8 cellular contexts compared by ENCODE assay signal in the genomic region with DNA sequence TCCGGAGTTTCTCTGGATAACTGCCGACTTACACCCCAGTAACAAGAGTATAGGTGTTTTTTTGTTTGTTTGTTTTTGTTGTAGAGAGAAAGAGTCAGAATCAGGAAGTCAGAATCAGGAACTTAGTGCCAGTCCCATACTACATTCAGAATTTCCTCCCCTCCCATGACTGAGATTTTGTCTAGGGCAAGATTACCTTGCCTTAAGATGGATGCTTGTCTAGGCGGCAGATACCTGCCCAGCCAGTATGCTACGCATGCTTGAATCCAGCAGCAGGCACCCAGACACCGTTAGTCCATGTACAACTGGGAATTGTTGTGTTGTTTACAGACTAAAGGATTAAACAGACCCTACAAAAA. TPM values are rescaled to one million over a fixed set of nuclear protein-coding genes. Genes with fewer than 3 reads are reported as not detected.
A peak's percentile ranks its signal among the peaks of the same experiment; 100 is the strongest.
DNase-seq lines count a peak whose midpoint lies in the region; ATAC-seq and TF ChIP-seq lines count a peak whose summit lies in the region.

No MANE protein-coding gene starts in this region.

- H3K4me1 Mint-ChIP-seq in CD4-positive, CD25-positive, alpha-beta regulatory T cell: peaks cover 50 to 99% (median 75%) of the 10 kb centered on the region in 4 donors
- H3K4me1 Mint-ChIP-seq in activated B cell treated with CpG ODN at 0.5 μM for 24 hours: peaks cover 76% of the 10 kb centered on the region

- H3K9me3 ChIP-seq in CD4-positive, CD25-positive, alpha-beta regulatory T cell (ENCODE audit: control insufficient read depth in 2 of 2, low read length in 2 of 2): no peaks in the 10 kb centered on the region
- no peaks in the 10 kb centered on the region for H3K9me3 ChIP-seq in MG63

- in situ Hi-C loops in GM13977 (cut with MboI; ENCODE audit: low pct_unique_long_range_greater_than_20kb, low sequenced_read_pairs, unreplicated experiment): no loop called here

- peak overlapping the region; percentile 95 to 98 (median 97) for H3K27ac Mint-ChIP-seq in CD4-positive, CD25-positive, alpha-beta regulatory T cell
- peak overlapping the region; percentile 97 for H3K27ac Mint-ChIP-seq in activated B cell treated with CpG ODN at 0.5 μM for 24 hours

- intact Hi-C loops in activated B cell treated with CpG ODN at 0.5 μM for 24 hours (cut with micrococcal nuclease) (no loop called here), sciatic nerve (cut with DNase I) (no loop called here)

- POLR2A ChIA-PET in activated B cell treated with CpG ODN at 0.5 μM for 24 hours (lab: Charles Lee): interaction anchor here (1.1 to 1.9 kb wide), 2 partner anchors 33 to 383 kb away, joined by 3 to 10 read pairs; a partner anchor contains a TSS

- H3K27me3 Mint-ChIP-seq in CD4-positive, CD25-positive, alpha-beta regulatory T cell: no peaks in the 10 kb centered on the region
- H3K27me3 Mint-ChIP-seq in activated B cell treated with CpG ODN at 0.5 μM for 24 hours: no peaks in the 10 kb centered on the region

- CTCF ChIA-PET in activated B cell treated with CpG ODN at 0.5 μM for 24 hours (lab: Charles Lee): interaction anchor here (1.0 to 1.5 kb wide), 2 partner anchors 57 to 552 kb away, joined by 3 to 4 read pairs; no protein-coding TSS in a partner anchor

- TF ChIP-seq CTCF in activated B cell treated with CpG ODN at 0.5 μM for 24 hours (IDR thresholded peaks at IDR 0.05): no peak
- no peak for TF ChIP-seq CTCF in GM13977 (IDR thresholded peaks at IDR 0.05; ENCODE audit: extremely low read depth, insufficient read depth, missing control alignments)

- H3K4me1 ChIP-seq in CD4-positive, CD25-positive, alpha-beta regulatory T cell (ENCODE audit: control insufficient read depth, insufficient read depth, low read length, poor library complexity, severe bottlenecking): peaks cover 83% of the 10 kb centered on the region

- peak overlapping the region; percentile 80 for H3K27ac ChIP-seq in CD4-positive, CD25-positive, alpha-beta regulatory T cell (ENCODE audit: insufficient read depth, low read length, poor library complexity, severe bottlenecking)

- H3K27me3 ChIP-seq in CD4-positive, CD25-positive, alpha-beta regulatory T cell (ENCODE audit: control insufficient read depth, insufficient read depth, low read length): no peaks in the 10 kb centered on the region
- H3K27me3 ChIP-seq in MG63: no peaks in the 10 kb centered on the region

- peak overlapping the region; percentile 87 to 97 (median 94) for H3K4me3 Mint-ChIP-seq in CD4-positive, CD25-positive, alpha-beta regulatory T cell
- H3K4me3 Mint-ChIP-seq in activated B cell treated with CpG ODN at 0.5 μM for 24 hours: peak overlapping the region; percentile 94

- peak overlapping the region; percentile 94 for H3K4me3 ChIP-seq in CD4-positive, CD25-positive, alpha-beta regulatory T cell (ENCODE audit: low read depth, low read length)
- H3K4me3 ChIP-seq in MG63: peak overlapping the region; percentile 54

- peaks cover 76% of the 10 kb centered on the region for H3K36me3 ChIP-seq in CD4-positive, CD25-positive, alpha-beta regulatory T cell (ENCODE audit: control insufficient read depth, insufficient read depth, low read length)
- H3K36me3 ChIP-seq in MG63: peaks cover 97% of the 10 kb centered on the region

- ATAC-seq in CD4-positive, CD25-positive, alpha-beta regulatory T cell (ENCODE audit: low read depth in 2 of 2): no peak
- ATAC-seq in activated B cell treated with CpG ODN at 0.5 μM for 24 hours (ENCODE audit: low read depth) (peak; percentile 43), sciatic nerve (peak; percentile 51), HG03095 (IDR thresholded peaks at IDR 0.05; ENCODE audit: unreplicated experiment) (no peak)

- peaks cover 61% of the 10 kb centered on the region for H3K36me3 Mint-ChIP-seq in CD4-positive, CD25-positive, alpha-beta regulatory T cell
- H3K36me3 Mint-ChIP-seq in activated B cell treated with CpG ODN at 0.5 μM for 24 hours (ENCODE audit: low read depth): peaks cover 95% of the 10 kb centered on the region

- no peaks in the 10 kb centered on the region for H3K9me3 Mint-ChIP-seq in CD4-positive, CD25-positive, alpha-beta regulatory T cell
- H3K9me3 Mint-ChIP-seq in activated B cell treated with CpG ODN at 0.5 μM for 24 hours: no peaks in the 10 kb centered on the region

- no peak for DNase-seq in CD4-positive, CD25-positive, alpha-beta regulatory T cell
- no peak for DNase-seq in MG63
- no peak for DNase-seq in activated B cell treated with CpG ODN at 0.5 μM for 24 hours
- peak; percentile 33 for DNase-seq in glomerular visceral epithelial cell (ENCODE audit: extremely low spot score)
- DNase-seq in sciatic nerve (ENCODE audit: low spot score): no peak
- DNase-seq in effector CD8-positive, alpha-beta T cell (lab: John Stamatoyannopoulos, UW): no peak
- DNase-seq in GM13977 (ENCODE audit: low spot score): no peak

RNA-seq across cellular contexts. Expression of a gene that starts 6.1 kb away (rescaled TPM):
- 178 TPM for total RNA-seq in CD4-positive, CD25-positive, alpha-beta regulatory T cell
- polyA plus RNA-seq in CD4-positive, CD25-positive, alpha-beta regulatory T cell: 100 to 1,000 TPM; 272 to 336 (median 287) TPM
- 313 and 393 TPM in 2 replicates for total RNA-seq in MG63 (2014; rRNA removed; shearing (Covaris generic); ENCODE audit: low replicate concordance)
- total RNA-seq in activated B cell treated with CpG ODN at 0.5 μM for 24 hours (303 and 311 TPM in 2 replicates), sciatic nerve (173 TPM)

RNA-seq across cellular contexts. Expression of a gene that starts 33.5 kb away (rescaled TPM):
- 4.6 TPM for total RNA-seq in CD4-positive, CD25-positive, alpha-beta regulatory T cell
- 10 to 100 TPM in 1 of 4 donors, 1 to 10 TPM in 3; 7.0 to 12.8 (median 8.7) TPM for polyA plus RNA-seq in CD4-positive, CD25-positive, alpha-beta regulatory T cell
- total RNA-seq in MG63 (2014; rRNA removed; shearing (Covaris generic); ENCODE audit: low replicate concordance): not detected in 2 replicates
- total RNA-seq in activated B cell treated with CpG ODN at 0.5 μM for 24 hours: 0.40 and 0.69 TPM in 2 replicates
- 1.6 TPM for total RNA-seq in sciatic nerve

RNA-seq across cellular contexts. Expression of a gene that starts 33.6 kb away (rescaled TPM):
- 28.0 TPM for total RNA-seq in CD4-positive, CD25-positive, alpha-beta regulatory T cell
- polyA plus RNA-seq in CD4-positive, CD25-positive, alpha-beta regulatory T cell: 10 to 100 TPM; 43.2 to 73.8 (median 49.0) TPM
- 15.9 and 19.3 TPM in 2 replicates for total RNA-seq in MG63 (2014; rRNA removed; shearing (Covaris generic); ENCODE audit: low replicate concordance)
- total RNA-seq in activated B cell treated with CpG ODN at 0.5 μM for 24 hours (6.1 and 10.0 TPM in 2 replicates), sciatic nerve (15.1 TPM)

Comparison
In these comparisons a context has a peak if more than half of its experiments do, and no peak if none do; other contexts are left out.
1. ATAC-seq: peak in activated B cell treated with CpG ODN at 0.5 μM for 24 hours (single experiment) and sciatic nerve (single experiment); none in CD4-positive, CD25-positive, alpha-beta regulatory T cell (0 of 2) and HG03095 (single experiment).